1 cellular context compared by ENCODE assay signal in the genomic region with DNA sequence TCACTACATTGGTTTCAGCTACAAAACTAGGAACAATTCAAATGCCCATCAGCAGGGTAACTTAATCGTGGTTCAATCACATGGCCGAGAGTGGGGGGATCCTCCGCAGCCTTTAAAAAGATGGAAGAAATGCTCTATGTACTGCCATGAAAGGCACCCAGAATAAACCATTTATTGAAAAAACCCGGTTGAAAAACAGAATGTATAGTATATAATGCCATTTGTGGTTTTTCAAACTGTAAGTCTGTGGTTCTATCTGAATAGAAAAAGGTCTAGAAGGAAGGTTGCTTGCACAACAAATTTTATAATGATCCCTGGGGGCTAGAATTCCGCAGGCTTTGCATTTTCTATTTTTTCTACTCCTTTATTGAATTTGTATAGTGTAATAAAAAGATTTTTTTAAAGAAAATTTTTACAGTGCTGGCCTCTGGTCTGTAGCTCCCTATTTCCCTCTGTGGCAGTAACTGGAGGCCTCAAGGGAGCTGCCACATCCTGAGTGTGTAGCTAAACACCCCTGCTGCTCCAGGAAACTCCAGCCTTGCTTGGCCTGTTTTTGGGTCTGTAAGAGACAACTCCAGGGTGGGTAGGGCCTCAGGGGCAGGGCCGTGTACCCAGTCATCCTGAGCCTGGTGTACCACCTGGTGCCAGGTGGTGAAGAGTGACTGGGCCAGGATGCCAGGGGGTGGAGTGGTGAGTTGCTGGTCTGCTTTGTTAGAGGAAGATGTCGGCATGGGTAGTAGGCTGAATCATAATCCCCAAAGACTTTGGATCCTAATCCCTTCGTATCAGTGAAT.
TF ChIP-seq lines count a peak whose summit lies in the region.

No MANE protein-coding gene starts in this region.

TF ChIP-seq in neural cell, 6 proteins besides CTCF, POLR2A, EP300 and RAD21 (continued from another document):
- no peak for TF ChIP-seq EZH2 (IDR thresholded peaks at IDR 0.05; ENCODE audit: borderline replicate concordance, insufficient read depth, low read length, poor library complexity, severe bottlenecking)
